ENCODE assay signal across 3 cellular contexts in genomic region chr20:49695830-49696229, GRCh38.
A peak's percentile ranks its signal among the peaks of the same experiment; 100 is the strongest.
TF ChIP-seq lines count a peak whose summit lies in the region.

No MANE protein-coding gene starts in this region.

TF ChIP-seq in A549, 52 proteins besides CTCF, POLR2A, EP300 and RAD21:
- TF ChIP-seq MAFK (IDR thresholded peaks at IDR 0.05; ENCODE audit: partially characterized antibody) (peak; percentile 83), ZFP36 (IDR thresholded peaks at IDR 0.05; ENCODE audit: borderline replicate concordance, partially characterized antibody) (no peak), SREBF2 (IDR thresholded peaks at IDR 0.05) (no peak), BCL3 (IDR thresholded peaks at IDR 0.05) (no peak)

TF ChIP-seq in IMR-90, 13 proteins besides CTCF, POLR2A, EP300 and RAD21:
- TF ChIP-seq NFE2L2 (IDR thresholded peaks at IDR 0.05; ENCODE audit: low read depth, low read length), result no peak
- TF ChIP-seq CHD1 (IDR thresholded peaks at IDR 0.05; ENCODE audit: low read depth, low read length), result no peak
- TF ChIP-seq MXI1 (IDR thresholded peaks at IDR 0.05; ENCODE audit: borderline replicate concordance, low read depth, low read length), result no peak
- TF ChIP-seq FOS (IDR thresholded peaks at IDR 0.05; ENCODE audit: low read depth, low read length), result no peak
- TF ChIP-seq MAFK (IDR thresholded peaks at IDR 0.05; ENCODE audit: low read depth, low read length), result peak; percentile 42; the same call in 1 of the 2 replicates
TF ChIP-seq in IMR-90: peak in this region for 1.

TF ChIP-seq in K562, 482 proteins besides CTCF, POLR2A, EP300 and RAD21:
- peak; percentile 80 for TF ChIP-seq ZNF316 (IDR thresholded peaks at IDR 0.05)
- TF ChIP-seq MAFF (IDR thresholded peaks at IDR 0.05; ENCODE audit: low read length), result peak; percentile 26; the same call in 1 of the 2 replicates
- peak; percentile 77 for TF ChIP-seq C11orf30 (IDR thresholded peaks at IDR 0.05; ENCODE audit: low read depth)
- TF ChIP-seq ASH1L (IDR thresholded peaks at IDR 0.05; ENCODE audit: borderline replicate concordance, low read depth, partially characterized antibody), result no peak
- 0 out of 2 replicates have a peak, but pooled peaks have one; percentile 15 for TF ChIP-seq MAFK (IDR thresholded peaks at IDR 0.05; ENCODE audit: low read length)
- TF ChIP-seq MAFG (tag; conservative IDR thresholded peaks at IDR 0.05), result peak; percentile 69; the same call in 1 of the 2 replicates
